ENCODE assay signal across 1 cellular context in the genomic region with DNA sequence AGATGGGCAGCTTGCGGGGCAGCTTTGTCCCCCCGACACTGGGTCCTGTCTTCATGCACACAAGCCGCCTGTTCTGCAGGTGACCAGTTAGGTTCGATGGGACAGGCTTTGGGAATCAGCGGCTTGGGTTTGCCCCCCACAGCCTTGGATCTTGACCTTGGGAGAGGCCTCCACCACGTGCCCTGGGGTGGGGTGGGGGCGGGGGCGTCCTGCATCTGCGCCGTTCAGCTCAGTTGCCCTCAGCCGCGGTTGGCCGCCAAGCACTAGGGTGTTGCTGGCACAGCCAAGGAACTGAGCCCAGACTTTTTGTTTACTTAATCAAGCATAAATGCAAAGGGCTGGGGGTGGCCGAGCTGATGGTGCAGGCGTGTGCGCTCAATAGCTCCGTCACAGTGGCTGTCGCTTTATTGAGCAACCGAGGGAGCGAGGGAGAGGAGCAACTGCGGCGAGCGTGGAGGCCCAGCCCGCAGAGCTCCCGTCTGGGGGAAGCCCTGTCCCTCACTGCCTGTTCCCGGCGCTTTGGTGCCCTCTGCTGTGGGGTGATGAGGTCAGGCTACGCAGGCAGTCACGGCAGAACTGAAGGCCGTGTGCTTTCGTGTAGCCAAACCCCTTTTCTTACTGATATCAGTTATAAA.
TF ChIP-seq lines count a peak whose summit lies in the region.

No MANE protein-coding gene starts in this region.

TF ChIP-seq in HepG2, 621 proteins besides CTCF, POLR2A, EP300 and RAD21 (continued from another document and continues in another):
- TF ChIP-seq, protein P1, sequence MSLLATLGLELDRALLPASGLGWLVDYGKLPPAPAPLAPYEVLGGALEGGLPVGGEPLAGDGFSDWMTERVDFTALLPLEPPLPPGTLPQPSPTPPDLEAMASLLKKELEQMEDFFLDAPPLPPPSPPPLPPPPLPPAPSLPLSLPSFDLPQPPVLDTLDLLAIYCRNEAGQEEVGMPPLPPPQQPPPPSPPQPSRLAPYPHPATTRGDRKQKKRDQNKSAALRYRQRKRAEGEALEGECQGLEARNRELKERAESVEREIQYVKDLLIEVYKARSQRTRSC (CRISPR knock-in tag; IDR thresholded peaks at IDR 0.05; ENCODE audit: low read depth): no peak
- TF ChIP-seq, protein P2, sequence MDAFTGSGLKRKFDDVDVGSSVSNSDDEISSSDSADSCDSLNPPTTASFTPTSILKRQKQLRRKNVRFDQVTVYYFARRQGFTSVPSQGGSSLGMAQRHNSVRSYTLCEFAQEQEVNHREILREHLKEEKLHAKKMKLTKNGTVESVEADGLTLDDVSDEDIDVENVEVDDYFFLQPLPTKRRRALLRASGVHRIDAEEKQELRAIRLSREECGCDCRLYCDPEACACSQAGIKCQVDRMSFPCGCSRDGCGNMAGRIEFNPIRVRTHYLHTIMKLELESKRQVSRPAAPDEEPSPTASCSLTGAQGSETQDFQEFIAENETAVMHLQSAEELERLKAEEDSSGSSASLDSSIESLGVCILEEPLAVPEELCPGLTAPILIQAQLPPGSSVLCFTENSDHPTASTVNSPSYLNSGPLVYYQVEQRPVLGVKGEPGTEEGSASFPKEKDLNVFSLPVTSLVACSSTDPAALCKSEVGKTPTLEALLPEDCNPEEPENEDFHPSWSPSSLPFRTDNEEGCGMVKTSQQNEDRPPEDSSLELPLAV (CRISPR knock-in tag; conservative IDR thresholded peaks at IDR 0.05; ENCODE audit: low read depth): no peak
- TF ChIP-seq CCDC6 (CRISPR knock-in tag; IDR thresholded peaks at IDR 0.05) (no peak), TBP (CRISPR knock-in tag; IDR thresholded peaks at IDR 0.05) (no peak), FOXP1 (IDR thresholded peaks at IDR 0.05) (no peak), FOXP1 (CRISPR knock-in tag; IDR thresholded peaks at IDR 0.05) (no peak), ZMYM4 (CRISPR knock-in tag; IDR thresholded peaks at IDR 0.05) (peak; percentile 29; the same call in 1 of the 2 replicates), TAF1 (CRISPR knock-in tag; IDR thresholded peaks at IDR 0.05) (no peak), LCORL (IDR thresholded peaks at IDR 0.05) (no peak), LCORL (CRISPR knock-in tag; IDR thresholded peaks at IDR 0.05) (peak; percentile 62; the same call in 1 of the 2 replicates), U2AF1 (optimal IDR thresholded peaks at IDR 0.05; ENCODE audit: low read depth, low read length) (no peak), KDM4B (CRISPR knock-in tag; IDR thresholded peaks at IDR 0.05) (no peak), SMC3 (IDR thresholded peaks at IDR 0.05; ENCODE audit: low read length) (peak; percentile 52; the same call in 1 of the 2 replicates), ZNF354B (CRISPR knock-in tag; IDR thresholded peaks at IDR 0.05) (no peak), ZNF572 (CRISPR knock-in tag; IDR thresholded peaks at IDR 0.05) (no peak), ZNF550 (CRISPR knock-in tag; IDR thresholded peaks at IDR 0.05; ENCODE audit: borderline replicate concordance) (no peak), ZNF431 (CRISPR knock-in tag; IDR thresholded peaks at IDR 0.05; ENCODE audit: borderline replicate concordance, low read depth) (no peak)
- TF ChIP-seq, protein P3, sequence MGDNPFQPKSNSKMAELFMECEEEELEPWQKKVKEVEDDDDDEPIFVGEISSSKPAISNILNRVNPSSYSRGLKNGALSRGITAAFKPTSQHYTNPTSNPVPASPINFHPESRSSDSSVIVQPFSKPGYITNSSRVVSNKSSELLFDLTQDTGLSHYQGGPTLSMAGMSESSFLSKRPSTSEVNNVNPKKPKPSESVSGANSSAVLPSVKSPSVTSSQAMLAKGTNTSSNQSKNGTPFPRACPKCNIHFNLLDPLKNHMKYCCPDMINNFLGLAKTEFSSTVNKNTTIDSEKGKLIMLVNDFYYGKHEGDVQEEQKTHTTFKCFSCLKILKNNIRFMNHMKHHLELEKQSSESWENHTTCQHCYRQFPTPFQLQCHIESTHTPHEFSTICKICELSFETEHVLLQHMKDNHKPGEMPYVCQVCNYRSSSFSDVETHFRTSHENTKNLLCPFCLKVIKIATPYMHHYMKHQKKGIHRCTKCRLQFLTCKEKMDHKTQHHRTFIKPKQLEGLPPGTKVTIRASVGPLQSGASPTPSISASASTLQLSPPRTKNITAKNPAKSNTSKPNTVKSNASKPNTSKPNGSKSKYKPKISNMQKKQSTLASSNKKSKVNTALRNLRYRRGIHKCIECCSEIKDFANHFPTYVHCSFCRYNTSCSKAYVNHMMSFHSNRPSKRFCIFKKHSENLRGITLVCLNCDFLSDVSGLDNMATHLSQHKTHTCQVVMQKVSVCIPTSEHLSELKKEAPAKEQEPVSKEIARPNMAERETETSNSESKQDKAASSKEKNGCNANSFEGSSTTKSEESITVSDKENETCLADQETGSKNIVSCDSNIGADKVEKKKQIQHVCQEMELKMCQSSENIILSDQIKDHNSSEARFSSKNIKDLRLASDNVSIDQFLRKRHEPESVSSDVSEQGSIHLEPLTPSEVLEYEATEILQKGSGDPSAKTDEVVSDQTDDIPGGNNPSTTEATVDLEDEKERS (CRISPR knock-in tag; IDR thresholded peaks at IDR 0.05): 0 out of 2 replicates have a peak, but pooled peaks have one; percentile 37
- TF ChIP-seq, protein P4, sequence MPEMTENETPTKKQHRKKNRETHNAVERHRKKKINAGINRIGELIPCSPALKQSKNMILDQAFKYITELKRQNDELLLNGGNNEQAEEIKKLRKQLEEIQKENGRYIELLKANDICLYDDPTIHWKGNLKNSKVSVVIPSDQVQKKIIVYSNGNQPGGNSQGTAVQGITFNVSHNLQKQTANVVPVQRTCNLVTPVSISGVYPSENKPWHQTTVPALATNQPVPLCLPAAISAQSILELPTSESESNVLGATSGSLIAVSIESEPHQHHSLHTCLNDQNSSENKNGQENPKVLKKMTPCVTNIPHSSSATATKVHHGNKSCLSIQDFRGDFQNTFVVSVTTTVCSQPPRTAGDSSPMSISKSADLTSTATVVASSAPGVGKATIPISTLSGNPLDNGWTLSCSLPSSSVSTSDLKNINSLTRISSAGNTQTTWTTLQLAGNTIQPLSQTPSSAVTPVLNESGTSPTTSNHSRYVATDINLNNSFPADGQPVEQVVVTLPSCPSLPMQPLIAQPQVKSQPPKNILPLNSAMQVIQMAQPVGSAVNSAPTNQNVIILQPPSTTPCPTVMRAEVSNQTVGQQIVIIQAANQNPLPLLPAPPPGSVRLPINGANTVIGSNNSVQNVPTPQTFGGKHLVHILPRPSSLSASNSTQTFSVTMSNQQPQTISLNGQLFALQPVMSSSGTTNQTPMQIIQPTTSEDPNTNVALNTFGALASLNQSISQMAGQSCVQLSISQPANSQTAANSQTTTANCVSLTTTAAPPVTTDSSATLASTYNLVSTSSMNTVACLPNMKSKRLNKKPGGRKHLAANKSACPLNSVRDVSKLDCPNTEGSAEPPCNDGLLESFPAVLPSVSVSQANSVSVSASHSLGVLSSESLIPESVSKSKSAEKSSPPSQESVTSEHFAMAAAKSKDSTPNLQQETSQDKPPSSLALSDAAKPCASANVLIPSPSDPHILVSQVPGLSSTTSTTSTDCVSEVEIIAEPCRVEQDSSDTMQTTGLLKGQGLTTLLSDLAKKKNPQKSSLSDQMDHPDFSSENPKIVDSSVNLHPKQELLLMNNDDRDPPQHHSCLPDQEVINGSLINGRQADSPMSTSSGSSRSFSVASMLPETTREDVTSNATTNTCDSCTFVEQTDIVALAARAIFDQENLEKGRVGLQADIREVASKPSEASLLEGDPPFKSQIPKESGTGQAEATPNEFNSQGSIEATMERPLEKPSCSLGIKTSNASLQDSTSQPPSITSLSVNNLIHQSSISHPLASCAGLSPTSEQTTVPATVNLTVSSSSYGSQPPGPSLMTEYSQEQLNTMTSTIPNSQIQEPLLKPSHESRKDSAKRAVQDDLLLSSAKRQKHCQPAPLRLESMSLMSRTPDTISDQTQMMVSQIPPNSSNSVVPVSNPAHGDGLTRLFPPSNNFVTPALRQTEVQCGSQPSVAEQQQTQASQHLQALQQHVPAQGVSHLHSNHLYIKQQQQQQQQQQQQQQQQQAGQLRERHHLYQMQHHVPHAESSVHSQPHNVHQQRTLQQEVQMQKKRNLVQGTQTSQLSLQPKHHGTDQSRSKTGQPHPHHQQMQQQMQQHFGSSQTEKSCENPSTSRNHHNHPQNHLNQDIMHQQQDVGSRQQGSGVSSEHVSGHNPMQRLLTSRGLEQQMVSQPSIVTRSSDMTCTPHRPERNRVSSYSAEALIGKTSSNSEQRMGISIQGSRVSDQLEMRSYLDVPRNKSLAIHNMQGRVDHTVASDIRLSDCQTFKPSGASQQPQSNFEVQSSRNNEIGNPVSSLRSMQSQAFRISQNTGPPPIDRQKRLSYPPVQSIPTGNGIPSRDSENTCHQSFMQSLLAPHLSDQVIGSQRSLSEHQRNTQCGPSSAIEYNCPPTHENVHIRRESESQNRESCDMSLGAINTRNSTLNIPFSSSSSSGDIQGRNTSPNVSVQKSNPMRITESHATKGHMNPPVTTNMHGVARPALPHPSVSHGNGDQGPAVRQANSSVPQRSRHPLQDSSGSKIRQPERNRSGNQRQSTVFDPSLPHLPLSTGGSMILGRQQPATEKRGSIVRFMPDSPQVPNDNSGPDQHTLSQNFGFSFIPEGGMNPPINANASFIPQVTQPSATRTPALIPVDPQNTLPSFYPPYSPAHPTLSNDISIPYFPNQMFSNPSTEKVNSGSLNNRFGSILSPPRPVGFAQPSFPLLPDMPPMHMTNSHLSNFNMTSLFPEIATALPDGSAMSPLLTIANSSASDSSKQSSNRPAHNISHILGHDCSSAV (CRISPR knock-in tag; IDR thresholded peaks at IDR 0.05; ENCODE audit: borderline replicate concordance): no peak
- TF ChIP-seq, protein P5, sequence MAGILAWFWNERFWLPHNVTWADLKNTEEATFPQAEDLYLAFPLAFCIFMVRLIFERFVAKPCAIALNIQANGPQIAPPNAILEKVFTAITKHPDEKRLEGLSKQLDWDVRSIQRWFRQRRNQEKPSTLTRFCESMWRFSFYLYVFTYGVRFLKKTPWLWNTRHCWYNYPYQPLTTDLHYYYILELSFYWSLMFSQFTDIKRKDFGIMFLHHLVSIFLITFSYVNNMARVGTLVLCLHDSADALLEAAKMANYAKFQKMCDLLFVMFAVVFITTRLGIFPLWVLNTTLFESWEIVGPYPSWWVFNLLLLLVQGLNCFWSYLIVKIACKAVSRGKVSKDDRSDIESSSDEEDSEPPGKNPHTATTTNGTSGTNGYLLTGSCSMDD (CRISPR knock-in tag; IDR thresholded peaks at IDR 0.05): no peak
- TF ChIP-seq, protein P6, sequence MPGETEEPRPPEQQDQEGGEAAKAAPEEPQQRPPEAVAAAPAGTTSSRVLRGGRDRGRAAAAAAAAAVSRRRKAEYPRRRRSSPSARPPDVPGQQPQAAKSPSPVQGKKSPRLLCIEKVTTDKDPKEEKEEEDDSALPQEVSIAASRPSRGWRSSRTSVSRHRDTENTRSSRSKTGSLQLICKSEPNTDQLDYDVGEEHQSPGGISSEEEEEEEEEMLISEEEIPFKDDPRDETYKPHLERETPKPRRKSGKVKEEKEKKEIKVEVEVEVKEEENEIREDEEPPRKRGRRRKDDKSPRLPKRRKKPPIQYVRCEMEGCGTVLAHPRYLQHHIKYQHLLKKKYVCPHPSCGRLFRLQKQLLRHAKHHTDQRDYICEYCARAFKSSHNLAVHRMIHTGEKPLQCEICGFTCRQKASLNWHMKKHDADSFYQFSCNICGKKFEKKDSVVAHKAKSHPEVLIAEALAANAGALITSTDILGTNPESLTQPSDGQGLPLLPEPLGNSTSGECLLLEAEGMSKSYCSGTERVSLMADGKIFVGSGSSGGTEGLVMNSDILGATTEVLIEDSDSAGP (CRISPR knock-in tag; IDR thresholded peaks at IDR 0.05; ENCODE audit: borderline replicate concordance): no peak
- TF ChIP-seq, protein P7, sequence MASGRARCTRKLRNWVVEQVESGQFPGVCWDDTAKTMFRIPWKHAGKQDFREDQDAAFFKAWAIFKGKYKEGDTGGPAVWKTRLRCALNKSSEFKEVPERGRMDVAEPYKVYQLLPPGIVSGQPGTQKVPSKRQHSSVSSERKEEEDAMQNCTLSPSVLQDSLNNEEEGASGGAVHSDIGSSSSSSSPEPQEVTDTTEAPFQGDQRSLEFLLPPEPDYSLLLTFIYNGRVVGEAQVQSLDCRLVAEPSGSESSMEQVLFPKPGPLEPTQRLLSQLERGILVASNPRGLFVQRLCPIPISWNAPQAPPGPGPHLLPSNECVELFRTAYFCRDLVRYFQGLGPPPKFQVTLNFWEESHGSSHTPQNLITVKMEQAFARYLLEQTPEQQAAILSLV (CRISPR knock-in tag; IDR thresholded peaks at IDR 0.05; ENCODE audit: borderline replicate concordance): no peak
- TF ChIP-seq, protein P8, sequence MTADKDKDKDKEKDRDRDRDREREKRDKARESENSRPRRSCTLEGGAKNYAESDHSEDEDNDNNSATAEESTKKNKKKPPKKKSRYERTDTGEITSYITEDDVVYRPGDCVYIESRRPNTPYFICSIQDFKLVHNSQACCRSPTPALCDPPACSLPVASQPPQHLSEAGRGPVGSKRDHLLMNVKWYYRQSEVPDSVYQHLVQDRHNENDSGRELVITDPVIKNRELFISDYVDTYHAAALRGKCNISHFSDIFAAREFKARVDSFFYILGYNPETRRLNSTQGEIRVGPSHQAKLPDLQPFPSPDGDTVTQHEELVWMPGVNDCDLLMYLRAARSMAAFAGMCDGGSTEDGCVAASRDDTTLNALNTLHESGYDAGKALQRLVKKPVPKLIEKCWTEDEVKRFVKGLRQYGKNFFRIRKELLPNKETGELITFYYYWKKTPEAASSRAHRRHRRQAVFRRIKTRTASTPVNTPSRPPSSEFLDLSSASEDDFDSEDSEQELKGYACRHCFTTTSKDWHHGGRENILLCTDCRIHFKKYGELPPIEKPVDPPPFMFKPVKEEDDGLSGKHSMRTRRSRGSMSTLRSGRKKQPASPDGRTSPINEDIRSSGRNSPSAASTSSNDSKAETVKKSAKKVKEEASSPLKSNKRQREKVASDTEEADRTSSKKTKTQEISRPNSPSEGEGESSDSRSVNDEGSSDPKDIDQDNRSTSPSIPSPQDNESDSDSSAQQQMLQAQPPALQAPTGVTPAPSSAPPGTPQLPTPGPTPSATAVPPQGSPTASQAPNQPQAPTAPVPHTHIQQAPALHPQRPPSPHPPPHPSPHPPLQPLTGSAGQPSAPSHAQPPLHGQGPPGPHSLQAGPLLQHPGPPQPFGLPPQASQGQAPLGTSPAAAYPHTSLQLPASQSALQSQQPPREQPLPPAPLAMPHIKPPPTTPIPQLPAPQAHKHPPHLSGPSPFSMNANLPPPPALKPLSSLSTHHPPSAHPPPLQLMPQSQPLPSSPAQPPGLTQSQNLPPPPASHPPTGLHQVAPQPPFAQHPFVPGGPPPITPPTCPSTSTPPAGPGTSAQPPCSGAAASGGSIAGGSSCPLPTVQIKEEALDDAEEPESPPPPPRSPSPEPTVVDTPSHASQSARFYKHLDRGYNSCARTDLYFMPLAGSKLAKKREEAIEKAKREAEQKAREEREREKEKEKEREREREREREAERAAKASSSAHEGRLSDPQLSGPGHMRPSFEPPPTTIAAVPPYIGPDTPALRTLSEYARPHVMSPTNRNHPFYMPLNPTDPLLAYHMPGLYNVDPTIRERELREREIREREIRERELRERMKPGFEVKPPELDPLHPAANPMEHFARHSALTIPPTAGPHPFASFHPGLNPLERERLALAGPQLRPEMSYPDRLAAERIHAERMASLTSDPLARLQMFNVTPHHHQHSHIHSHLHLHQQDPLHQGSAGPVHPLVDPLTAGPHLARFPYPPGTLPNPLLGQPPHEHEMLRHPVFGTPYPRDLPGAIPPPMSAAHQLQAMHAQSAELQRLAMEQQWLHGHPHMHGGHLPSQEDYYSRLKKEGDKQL (CRISPR knock-in tag; IDR thresholded peaks at IDR 0.05; ENCODE audit: low read depth): no peak
